ENCODE assay signal across 30 cellular contexts in the genomic region with DNA sequence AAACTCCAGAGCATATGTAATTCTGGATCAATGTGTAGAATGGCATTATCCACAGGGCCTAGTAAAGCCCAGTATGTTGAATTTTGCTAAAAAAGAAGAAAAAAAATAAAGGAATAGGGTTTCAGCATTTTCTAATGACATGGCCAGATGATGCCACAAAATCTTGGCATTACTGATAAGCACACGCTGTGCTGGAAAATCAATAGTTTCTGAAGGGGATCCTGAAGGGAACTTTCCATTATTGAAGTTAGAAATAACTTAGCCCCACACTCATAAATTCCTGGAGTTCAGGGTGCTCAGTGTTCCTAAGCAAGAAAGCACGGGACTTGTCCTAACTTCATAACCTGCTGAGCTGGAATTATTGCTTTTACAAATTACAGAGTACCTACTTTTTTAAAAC. TPM values are rescaled to one million over a fixed set of nuclear protein-coding genes. Genes with fewer than 3 reads are reported as not detected.
"Had no signal": no experiment of that assay in that cellular context is flagged by ENCODE, and none has a peak within 500 bp of the region (broad histone marks: within the 10 kb centered on the region; RNA-seq: fewer than 3 reads in every experiment).

No MANE protein-coding gene starts in this region.

- H3K27me3 ChIP-seq: SJCRH30 had no signal

- ATAC-seq: Panc1, Right ventricle myocardium inferior, SK-N-SH treated with all-trans-retinoic acid at 6 μM for 48 hours had no signal

- H3K4me1 ChIP-seq: SJCRH30 had no signal

- H3K4me3 ChIP-seq: PC-9, SJCRH30, SK-N-MC had no signal

- H3K9me3 ChIP-seq: SJCRH30 had no signal

- DNase-seq: Kasumi-1, KG1, MM.1S, MV-4-11, NCI-H1092, NCI-H1105, NCI-H1417 treated with DMSO at 0.1 percent for 48 hours, NCI-H1436 treated with DMSO at 0.1 percent for 48 hours, NCI-H1694 treated with DMSO at 0.1 percent for 48 hours, NCI-H187 treated with DMSO at 0.1 percent for 48 hours, NCI-H2029, NCI-H2081, NCI-H2171 treated with DMSO at 0.1 percent for 48 hours, NCI-H2227 treated with DMSO at 0.1 percent for 48 hours, NCI-H345, NCI-H446, NCI-H510A treated with DMSO at 0.1 percent for 48 hours, NCI-H524 treated with DMSO at 0.1 percent for 48 hours, NCI-H526 treated with DMSO at 0.1 percent for 48 hours, NCI-H774, PC-9, SHP77, SIG-M5, SJCRH30 had no signal

- H3K27ac ChIP-seq: PC-9, RWPE1, SJCRH30, SK-N-MC had no signal

RNA-seq across cellular contexts. Expression of a gene that starts 10.8 kb away (rescaled TPM):
- total RNA-seq: OCI-LY7 had no signal
